In the genomic region with DNA sequence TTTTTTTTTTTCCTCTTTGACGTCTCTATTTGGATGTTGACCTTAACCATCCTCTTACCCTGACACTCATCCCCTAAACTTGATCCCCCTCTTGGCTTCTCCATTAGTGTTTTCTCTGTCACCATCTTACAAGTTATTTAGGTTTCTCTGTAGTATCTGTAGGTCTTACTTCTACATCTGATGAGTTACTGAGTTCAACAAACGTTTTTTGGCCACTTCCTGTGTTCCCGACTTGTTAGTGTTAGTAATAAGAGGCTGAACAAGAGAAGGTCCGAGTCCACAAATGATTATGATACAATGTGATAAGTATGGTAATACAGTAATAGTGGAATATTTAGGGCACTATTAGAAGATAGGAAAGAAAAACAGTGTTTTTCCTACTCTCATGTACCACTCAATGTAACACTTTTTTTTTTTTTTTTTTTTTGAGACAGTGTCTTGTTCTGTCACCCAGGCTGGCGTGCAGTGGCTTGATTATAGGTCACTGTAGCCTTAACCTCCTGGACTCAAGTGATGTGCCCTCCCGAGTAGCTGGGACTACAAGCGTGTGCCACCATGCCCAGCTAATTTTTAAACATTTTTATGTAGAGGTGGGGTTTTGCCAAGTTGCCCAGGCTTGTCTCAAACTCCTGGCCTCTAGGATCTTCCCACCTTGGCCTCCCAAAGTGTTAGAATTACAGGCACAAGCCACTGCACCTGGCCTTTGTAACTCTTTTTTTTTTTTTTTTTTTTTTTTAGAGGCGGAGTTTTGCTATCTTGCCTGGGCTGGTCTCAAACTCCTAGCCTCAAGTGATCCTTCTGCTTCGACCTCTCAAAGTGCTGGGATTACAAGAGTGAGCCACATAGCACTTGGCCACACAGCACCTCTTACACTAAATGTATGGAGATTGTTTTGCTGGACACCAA, we compare ENCODE assay signal across 22 cellular contexts. TPM values are rescaled to one million over a fixed set of nuclear protein-coding genes. Genes with fewer than 3 reads are reported as not detected.
DNase-seq lines count a peak whose midpoint lies in the region; ATAC-seq, FAIRE-seq and TF ChIP-seq lines count a peak whose summit lies in the region.
"Had no signal": no experiment of that assay in that cellular context is flagged by ENCODE, and none has a peak within 500 bp of the region (broad histone marks: within the 10 kb centered on the region; RNA-seq: fewer than 3 reads in every experiment).

No MANE protein-coding gene starts in this region.

- no peak for FAIRE-seq in small intestine (lab: Jason Lieb, UNC)
- FAIRE-seq: HTR-8/SVneo had no signal

- H3K36me3 Mint-ChIP-seq in activated naive CD4-positive, alpha-beta T cell treated with anti-CD3 and anti-CD28 coated beads, Interleukin-2, amount 50 U/mL, for 24 hours = peaks cover 10% of the 10 kb centered on the region
- H3K36me3 Mint-ChIP-seq in T-cell (peaks cover 10% of the 10 kb centered on the region), progenitor cell of endocrine pancreas (ENCODE audit: insufficient read depth) (peaks cover 8% of the 10 kb centered on the region)
- H3K36me3 Mint-ChIP-seq in central memory CD8-positive, alpha-beta T cell (ENCODE audit: insufficient read depth) = peaks cover 15% of the 10 kb centered on the region

- CTCF ChIA-PET in T-cell (lab: Charles Lee) = interaction anchor here (0.9 to 1.7 kb wide), 2 partner anchors 11 to 12 kb away, joined by 5 to 7 read pairs; no protein-coding TSS in a partner anchor

- no peak for DNase-seq in activated naive CD4-positive, alpha-beta T cell treated with Interleukin-2 at 50 U/mL for 16 hours
- DNase-seq in T-cell (no peak), small intestine (peak; percentile 56), SW480 (ENCODE audit: low spot score) (no peak), progenitor cell of endocrine pancreas (ENCODE audit: low spot score, unreplicated experiment) (no peak), MG63 (no peak)
- no peak for DNase-seq in central memory CD8-positive, alpha-beta T cell (ENCODE audit: low spot score in 2 of 2)
- DNase-seq: activated CD4-positive, alpha-beta T cell treated with anti-CD3 and anti-CD28 coated beads for 1 hour; activated effector memory CD4-positive, alpha-beta T cell treated with anti-CD3 and anti-CD28 coated beads, Interleukin-2, amount 50 U/mL, for 16 hours; aorta; HFFc6; mucosa of descending colon; NCI-H1436 treated with DMSO at 0.1 percent for 48 hours; posterior cingulate gyrus; transverse colon had no signal

- no peaks in the 10 kb centered on the region for H3K27me3 Mint-ChIP-seq in activated naive CD4-positive, alpha-beta T cell treated with anti-CD3 and anti-CD28 coated beads, Interleukin-2, amount 50 U/mL, for 24 hours
- H3K27me3 Mint-ChIP-seq in T-cell (no peaks in the 10 kb centered on the region), progenitor cell of endocrine pancreas (no peaks in the 10 kb centered on the region)
- H3K27me3 Mint-ChIP-seq in central memory CD8-positive, alpha-beta T cell = no peaks in the 10 kb centered on the region
- H3K27me3 Mint-ChIP-seq: dendritic cell treated with granulocyte-macrophage colony-stimulating factor and Interleukin-4, amounts not matched to agents 40 ng/mL and 50 ng/mL, for 4 days had no signal

- WGBS in small intestine, 3 donors = 66 to 72% (median 67%) methylated on average over 9 of the region's 9 CpGs

- H3K27me3 ChIP-seq in small intestine (ENCODE audit: control insufficient read depth in 2 of 2, insufficient read depth in 2 of 2, low read length in 2 of 2) (no peaks in the 10 kb centered on the region), MG63 (no peaks in the 10 kb centered on the region)
- H3K27me3 ChIP-seq: transverse colon had no signal

- no peak overlapping the region for H3K4me3 ChIP-seq in small intestine (ENCODE audit: low read depth in 1 of 2, low read length in 2 of 2)
- H3K4me3 ChIP-seq in MG63 = no peak overlapping the region
- H3K4me3 ChIP-seq: lung, mucosa of descending colon, transverse colon had no signal

- H3K9me3 ChIP-seq in small intestine (ENCODE audit: control insufficient read depth, low read depth) (no peaks in the 10 kb centered on the region), MG63 (no peaks in the 10 kb centered on the region)
- H3K9me3 ChIP-seq: mucosa of descending colon, transverse colon had no signal

- peaks cover 6 to 11% of the 10 kb centered on the region in 2 donors for H3K4me1 ChIP-seq in small intestine (ENCODE audit: control insufficient read depth in 2 of 2, insufficient read depth in 1 of 2, low read depth in 1 of 2, low read length in 1 of 2)

- no peak for TF ChIP-seq CTCF in progenitor cell of endocrine pancreas (IDR thresholded peaks at IDR 0.05; ENCODE audit: unreplicated experiment)

- no peaks in the 10 kb centered on the region for H3K36me3 ChIP-seq in small intestine (ENCODE audit: control insufficient read depth in 2 of 2, insufficient read depth in 2 of 2, low read length in 2 of 2)
- H3K36me3 ChIP-seq in MG63 = peaks cover 6% of the 10 kb centered on the region; the same call in 1 of the 2 replicates
- H3K36me3 ChIP-seq: transverse colon had no signal

- ATAC-seq in T-cell (replicated peaks in 1 of 4) = no peak
- ATAC-seq in central memory CD8-positive, alpha-beta T cell (replicated peaks; ENCODE audit: extremely low read depth, poor library complexity, severe bottlenecking) = peak; percentile 42
- ATAC-seq: sciatic nerve had no signal

- peak overlapping the region in 1 of 2 donors; percentile 32 for H3K27ac ChIP-seq in small intestine (ENCODE audit: low read depth in 1 of 2, low read length in 1 of 2)
- H3K27ac ChIP-seq: C4-2B, KMS-11, transverse colon had no signal

- POLR2A ChIA-PET in T-cell (lab: Charles Lee) = interaction anchor here in 1 of 2 donors (0.6 kb wide), 1 partner anchor 40 kb away, joined by 5 read pairs; no protein-coding TSS in a partner anchor

- no peaks in the 10 kb centered on the region for H3K9me3 Mint-ChIP-seq in activated naive CD4-positive, alpha-beta T cell treated with anti-CD3 and anti-CD28 coated beads, Interleukin-2, amount 50 U/mL, for 24 hours
- H3K9me3 Mint-ChIP-seq in T-cell (no peaks in the 10 kb centered on the region), progenitor cell of endocrine pancreas (ENCODE audit: low read depth) (no peaks in the 10 kb centered on the region)
- H3K9me3 Mint-ChIP-seq in central memory CD8-positive, alpha-beta T cell = no peaks in the 10 kb centered on the region
- H3K9me3 Mint-ChIP-seq: dendritic cell treated with granulocyte-macrophage colony-stimulating factor and Interleukin-4, amounts not matched to agents 40 ng/mL and 50 ng/mL, for 4 days; HFFc6 had no signal

- H3K4me3 Mint-ChIP-seq in activated naive CD4-positive, alpha-beta T cell treated with anti-CD3 and anti-CD28 coated beads, Interleukin-2, amount 50 U/mL, for 24 hours = peak overlapping the region; percentile 31
- peak overlapping the region in 2 of 3 donors; percentile 37 to 61 for H3K4me3 Mint-ChIP-seq in T-cell
- H3K4me3 Mint-ChIP-seq in central memory CD8-positive, alpha-beta T cell = peak overlapping the region; percentile 62
- no peak overlapping the region for H3K4me3 Mint-ChIP-seq in progenitor cell of endocrine pancreas (ENCODE audit: low read depth)
- H3K4me3 Mint-ChIP-seq: dendritic cell treated with granulocyte-macrophage colony-stimulating factor and Interleukin-4, amounts not matched to agents 40 ng/mL and 50 ng/mL, for 4 days; HFFc6 had no signal

- H3K27ac Mint-ChIP-seq in activated naive CD4-positive, alpha-beta T cell treated with anti-CD3 and anti-CD28 coated beads, Interleukin-2, amount 50 U/mL, for 24 hours = peak overlapping the region; percentile 66
- peak overlapping the region in 1 of 2 donors; percentile 24 for H3K27ac Mint-ChIP-seq in T-cell
- H3K27ac Mint-ChIP-seq in central memory CD8-positive, alpha-beta T cell (ENCODE audit: low read depth) = peak overlapping the region; percentile 92
- no peak overlapping the region for H3K27ac Mint-ChIP-seq in progenitor cell of endocrine pancreas
- H3K27ac Mint-ChIP-seq: dendritic cell treated with granulocyte-macrophage colony-stimulating factor and Interleukin-4, amounts not matched to agents 40 ng/mL and 50 ng/mL, for 4 days; HFFc6 had no signal

- H3K4me1 Mint-ChIP-seq in activated naive CD4-positive, alpha-beta T cell treated with anti-CD3 and anti-CD28 coated beads, Interleukin-2, amount 50 U/mL, for 24 hours = peaks cover 60% of the 10 kb centered on the region
- H3K4me1 Mint-ChIP-seq in T-cell = peaks cover 49 to 61% (median 59%) of the 10 kb centered on the region in 3 donors
- H3K4me1 Mint-ChIP-seq in central memory CD8-positive, alpha-beta T cell = peaks cover 60% of the 10 kb centered on the region
- peaks cover 10% of the 10 kb centered on the region for H3K4me1 Mint-ChIP-seq in progenitor cell of endocrine pancreas (ENCODE audit: low read depth)

RNA-seq across cellular contexts. Expression of a gene that starts 12.5 kb away (rescaled TPM):
- 100 to 1,000 TPM; 109 to 137 (median 115) TPM for total RNA-seq in T-cell
- polyA plus RNA-seq in small intestine = 10 to 100 TPM in 2 of 3 donors, 1 to 10 TPM in 1; 9.8 to 22.8 (median 20.0) TPM
- 44.9 and 49.6 TPM in 2 replicates for total RNA-seq in progenitor cell of endocrine pancreas
- 20.6 and 30.1 TPM in 2 replicates for total RNA-seq in MG63 (2014; rRNA removed; shearing (Covaris generic); ENCODE audit: low replicate concordance)
